12 cellular contexts compared by ENCODE assay signal in the genomic region with DNA sequence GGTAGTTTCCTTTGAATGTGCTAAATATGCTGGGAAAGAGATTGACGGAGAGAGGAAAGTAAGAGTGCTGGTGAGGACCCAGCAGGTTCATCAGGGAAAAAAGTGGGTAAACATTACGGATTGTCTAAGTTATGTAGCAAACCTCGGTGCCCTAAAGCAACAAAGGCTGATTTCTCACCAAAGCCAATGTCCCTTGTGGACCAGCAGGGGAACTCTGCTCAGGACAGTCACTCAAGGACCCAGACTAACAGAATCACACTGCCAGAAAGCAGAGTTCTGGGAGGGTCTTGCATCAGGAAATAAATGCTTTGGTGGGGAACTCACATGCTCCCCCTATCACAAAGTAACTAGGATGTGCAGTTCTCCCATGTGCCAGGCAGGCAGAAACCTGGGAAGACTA. TPM values are rescaled to one million over a fixed set of nuclear protein-coding genes. Genes with fewer than 3 reads are reported as not detected.
DNase-seq lines count a peak whose midpoint lies in the region; ATAC-seq and TF ChIP-seq lines count a peak whose summit lies in the region.
"Had no signal": no experiment of that assay in that cellular context is flagged by ENCODE, and none has a peak within 500 bp of the region (broad histone marks: within the 10 kb centered on the region; RNA-seq: fewer than 3 reads in every experiment).

No MANE protein-coding gene starts in this region.

- TF ChIP-seq POLR2A in upper lobe of left lung (IDR thresholded peaks at IDR 0.05): no peak

- peaks cover 94% of the 10 kb centered on the region for H3K4me1 Mint-ChIP-seq in stimulated activated naive CD8-positive, alpha-beta T cell treated with anti-CD3 and anti-CD28 coated beads, Interleukin-15, Interleukin-2, amounts not matched to agents 100 ng/mL and 50 ng/mL, for 24 hours (ENCODE audit: low read depth)
- H3K4me1 Mint-ChIP-seq in effector memory CD8-positive, alpha-beta T cell (ENCODE audit: low read depth in 2 of 2): peaks cover 59 to 68% of the 10 kb centered on the region in 2 donors

- no peaks in the 10 kb centered on the region for H3K9me2 ChIP-seq in OCI-LY1 (ENCODE audit: low read depth, low read length)

- H3K9ac ChIP-seq in OCI-LY1 (ENCODE audit: low read length): peak overlapping the region; percentile 15; the same call in 1 of the 2 replicates

- TF ChIP-seq CTCF in OCI-LY1 (IDR thresholded peaks at IDR 0.05; ENCODE audit: low read length): peak; percentile 13; the same call in 1 of the 2 replicates
- no peak for TF ChIP-seq CTCF in upper lobe of left lung (IDR thresholded peaks at IDR 0.05)

- H3K4me3 Mint-ChIP-seq in stimulated activated naive CD8-positive, alpha-beta T cell treated with anti-CD3 and anti-CD28 coated beads, Interleukin-15, Interleukin-2, amounts not matched to agents 100 ng/mL and 50 ng/mL, for 24 hours: no peak overlapping the region
- H3K4me3 Mint-ChIP-seq in effector memory CD8-positive, alpha-beta T cell: no peak overlapping the region

- H3K27ac Mint-ChIP-seq in stimulated activated naive CD8-positive, alpha-beta T cell treated with anti-CD3 and anti-CD28 coated beads, Interleukin-15, Interleukin-2, amounts not matched to agents 100 ng/mL and 50 ng/mL, for 24 hours: peak overlapping the region; percentile 77
- H3K27ac Mint-ChIP-seq in effector memory CD8-positive, alpha-beta T cell: peak overlapping the region; percentile 79 to 88

- H3K9me3 ChIP-seq in OCI-LY1 (ENCODE audit: low read length) (no peaks in the 10 kb centered on the region), upper lobe of left lung (no peaks in the 10 kb centered on the region)

- H2AFZ ChIP-seq in OCI-LY1 (ENCODE audit: low read length): no peak overlapping the region

- peaks cover 7% of the 10 kb centered on the region for H3K36me3 Mint-ChIP-seq in stimulated activated naive CD8-positive, alpha-beta T cell treated with anti-CD3 and anti-CD28 coated beads, Interleukin-15, Interleukin-2, amounts not matched to agents 100 ng/mL and 50 ng/mL, for 24 hours (ENCODE audit: low read depth)
- H3K36me3 Mint-ChIP-seq in effector memory CD8-positive, alpha-beta T cell (ENCODE audit: insufficient read depth): peaks cover 14% of the 10 kb centered on the region

- H3F3A ChIP-seq in OCI-LY1 (ENCODE audit: insufficient read depth, low read length): no peaks in the 10 kb centered on the region

- H3K79me2 ChIP-seq in OCI-LY1 (ENCODE audit: insufficient read depth, low read length): no peaks in the 10 kb centered on the region

- H3K9me3 Mint-ChIP-seq in stimulated activated naive CD8-positive, alpha-beta T cell treated with anti-CD3 and anti-CD28 coated beads, Interleukin-15, Interleukin-2, amounts not matched to agents 100 ng/mL and 50 ng/mL, for 24 hours: no peaks in the 10 kb centered on the region
- no peaks in the 10 kb centered on the region for H3K9me3 Mint-ChIP-seq in effector memory CD8-positive, alpha-beta T cell

- 54 to 61% methylated on average over 3 of the region's 3 CpGs for WGBS in upper lobe of left lung, 2 donors

- no peaks in the 10 kb centered on the region for H3K27me3 Mint-ChIP-seq in stimulated activated naive CD8-positive, alpha-beta T cell treated with anti-CD3 and anti-CD28 coated beads, Interleukin-15, Interleukin-2, amounts not matched to agents 100 ng/mL and 50 ng/mL, for 24 hours
- no peaks in the 10 kb centered on the region for H3K27me3 Mint-ChIP-seq in effector memory CD8-positive, alpha-beta T cell

- peak overlapping the region; percentile 91 for H3K27ac ChIP-seq in OCI-LY1 (ENCODE audit: low read depth, low read length, poor library complexity, severe bottlenecking)
- peak overlapping the region in 3 of 4 donors; percentile 18 to 52 (median 49) for H3K27ac ChIP-seq in upper lobe of left lung
- H3K27ac ChIP-seq: brain microvascular endothelial cell had no signal

- no peaks in the 10 kb centered on the region for H4K20me1 ChIP-seq in OCI-LY1 (ENCODE audit: insufficient read depth, low read length)

- H3K4me1 ChIP-seq in OCI-LY1 (ENCODE audit: insufficient read depth, low read length, severe bottlenecking) (peaks cover 61% of the 10 kb centered on the region), upper lobe of left lung (peaks cover 34 to 59% (median 52%) of the 10 kb centered on the region in 4 donors)

- ATAC-seq in stimulated activated naive CD8-positive, alpha-beta T cell treated with anti-CD3 and anti-CD28 coated beads, Interleukin-15, Interleukin-2, amounts not matched to agents 100 U/mL and 50 U/mL, for 24 hours: no peak
- no peak for ATAC-seq in effector memory CD8-positive, alpha-beta T cell (replicated peaks)
- no peak for ATAC-seq in upper lobe of left lung (ENCODE audit: low FRiP score in 2 of 2)
- no peak for ATAC-seq in activated CD4-positive, CD25-positive, alpha-beta regulatory T cell treated with anti-CD3 and anti-CD28 coated beads, Interleukin-2, amount 50 U/mL, for 24 hours

- no peak for TF ChIP-seq EP300 in upper lobe of left lung (IDR thresholded peaks at IDR 0.05)

- H3K4me3 ChIP-seq in OCI-LY1 (ENCODE audit: low read depth, low read length, poor library complexity, severe bottlenecking) (peak overlapping the region; percentile 25), upper lobe of left lung (no peak overlapping the region)
- H3K4me3 ChIP-seq: skin epidermis had no signal

- peak overlapping the region; percentile 42; the same call in 1 of the 2 replicates for H3K4me2 ChIP-seq in OCI-LY1 (ENCODE audit: low read length)

- H3K27me3 ChIP-seq in OCI-LY1 (ENCODE audit: insufficient read depth, low read length) (no peaks in the 10 kb centered on the region), upper lobe of left lung (no peaks in the 10 kb centered on the region)
- H3K27me3 ChIP-seq: brain microvascular endothelial cell had no signal

- no peak for DNase-seq in stimulated activated naive CD8-positive, alpha-beta T cell treated with anti-CD3 and anti-CD28 coated beads, Interleukin-15, Interleukin-2, amounts not matched to agents 100 U/mL and 50 U/mL, for 24 hours
- no peak for DNase-seq in effector memory CD8-positive, alpha-beta T cell
- DNase-seq in upper lobe of left lung: no peak
- no peak for DNase-seq in activated CD4-positive, CD25-positive, alpha-beta regulatory T cell (lab: John Stamatoyannopoulos, UW)
- DNase-seq in activated effector memory CD4-positive, alpha-beta T cell treated with Interleukin-2 at 50 U/mL for 16 hours: no peak
- DNase-seq: NCI-H2171 treated with DMSO at 0.1 percent for 48 hours, T-helper 9 cell had no signal

- H3K36me3 ChIP-seq in OCI-LY1 (ENCODE audit: insufficient read depth, low read length) (peaks cover 5% of the 10 kb centered on the region; the same call in 1 of the 2 replicates), upper lobe of left lung (peaks cover 0 to 5% (median 0%) of the 10 kb centered on the region in 4 donors)
- H3K36me3 ChIP-seq: brain microvascular endothelial cell had no signal

RNA-seq across cellular contexts. Expression of a gene that starts 1.7 kb away (rescaled TPM):
- 10 to 100 TPM in 2 of 6 donors, 1 to 10 TPM in 4; 7.4 to 25.1 (median 9.2) TPM for total RNA-seq in upper lobe of left lung

RNA-seq across cellular contexts. Expression of a gene that starts 38.8 kb away (rescaled TPM):
- 10 to 100 TPM; 47.2 to 61.1 (median 54.9) TPM for total RNA-seq in upper lobe of left lung
